In genomic region chr10:22712246-22712958, GRCh38 we compare ENCODE assay signal across 1 cellular context.
TF ChIP-seq lines count a peak whose summit lies in the region.

No MANE protein-coding gene starts in this region.

TF ChIP-seq in GM23338, 12 proteins besides CTCF, POLR2A, EP300 and RAD21 (continued from another document):
- TF ChIP-seq, protein P1, sequence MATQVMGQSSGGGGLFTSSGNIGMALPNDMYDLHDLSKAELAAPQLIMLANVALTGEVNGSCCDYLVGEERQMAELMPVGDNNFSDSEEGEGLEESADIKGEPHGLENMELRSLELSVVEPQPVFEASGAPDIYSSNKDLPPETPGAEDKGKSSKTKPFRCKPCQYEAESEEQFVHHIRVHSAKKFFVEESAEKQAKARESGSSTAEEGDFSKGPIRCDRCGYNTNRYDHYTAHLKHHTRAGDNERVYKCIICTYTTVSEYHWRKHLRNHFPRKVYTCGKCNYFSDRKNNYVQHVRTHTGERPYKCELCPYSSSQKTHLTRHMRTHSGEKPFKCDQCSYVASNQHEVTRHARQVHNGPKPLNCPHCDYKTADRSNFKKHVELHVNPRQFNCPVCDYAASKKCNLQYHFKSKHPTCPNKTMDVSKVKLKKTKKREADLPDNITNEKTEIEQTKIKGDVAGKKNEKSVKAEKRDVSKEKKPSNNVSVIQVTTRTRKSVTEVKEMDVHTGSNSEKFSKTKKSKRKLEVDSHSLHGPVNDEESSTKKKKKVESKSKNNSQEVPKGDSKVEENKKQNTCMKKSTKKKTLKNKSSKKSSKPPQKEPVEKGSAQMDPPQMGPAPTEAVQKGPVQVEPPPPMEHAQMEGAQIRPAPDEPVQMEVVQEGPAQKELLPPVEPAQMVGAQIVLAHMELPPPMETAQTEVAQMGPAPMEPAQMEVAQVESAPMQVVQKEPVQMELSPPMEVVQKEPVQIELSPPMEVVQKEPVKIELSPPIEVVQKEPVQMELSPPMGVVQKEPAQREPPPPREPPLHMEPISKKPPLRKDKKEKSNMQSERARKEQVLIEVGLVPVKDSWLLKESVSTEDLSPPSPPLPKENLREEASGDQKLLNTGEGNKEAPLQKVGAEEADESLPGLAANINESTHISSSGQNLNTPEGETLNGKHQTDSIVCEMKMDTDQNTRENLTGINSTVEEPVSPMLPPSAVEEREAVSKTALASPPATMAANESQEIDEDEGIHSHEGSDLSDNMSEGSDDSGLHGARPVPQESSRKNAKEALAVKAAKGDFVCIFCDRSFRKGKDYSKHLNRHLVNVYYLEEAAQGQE (IDR thresholded peaks at IDR 0.05; ENCODE audit: unreplicated experiment): no peak
- TF ChIP-seq STAT1 (IDR thresholded peaks at IDR 0.05; ENCODE audit: unreplicated experiment) (no peak), CREB1 (CRISPR knock-in tag; IDR thresholded peaks at IDR 0.05; ENCODE audit: low read depth) (no peak)
TF ChIP-seq in GM23338: peak in this region for 0.
